24 cellular contexts compared by ENCODE assay signal in the genomic region with DNA sequence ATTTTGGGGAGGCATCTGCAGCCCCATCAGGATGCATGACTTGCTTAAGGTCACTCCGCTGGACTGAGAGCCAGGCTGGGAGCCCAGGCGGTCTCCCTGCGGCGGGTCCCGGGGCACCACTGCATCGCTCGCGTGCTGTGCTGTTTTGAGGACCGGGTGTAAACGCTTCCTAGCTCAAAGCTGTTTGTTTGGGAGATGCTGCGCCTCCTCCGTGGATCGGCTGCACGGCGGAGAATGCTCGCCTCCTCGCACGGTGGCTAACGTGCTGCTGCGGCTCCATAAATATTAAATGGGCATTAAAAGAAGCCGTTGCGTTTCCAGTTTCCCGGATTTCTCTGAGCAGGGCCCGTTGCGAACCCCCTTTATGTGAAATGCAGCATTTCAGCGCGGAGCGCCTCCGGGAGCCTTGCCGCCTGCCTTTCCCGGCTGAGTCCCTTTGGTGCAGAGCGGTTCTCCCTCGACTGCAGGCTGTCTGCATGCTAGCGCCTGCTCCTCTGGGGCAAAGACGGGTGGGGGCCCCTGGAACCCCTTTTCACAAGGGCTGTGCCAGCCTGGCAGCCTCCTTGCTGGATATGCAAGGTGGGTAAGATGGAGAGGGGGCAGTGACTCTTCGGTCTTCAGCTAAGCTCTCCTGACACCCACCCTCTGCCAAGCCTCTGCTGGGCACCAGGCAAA. TPM values are rescaled to one million over a fixed set of nuclear protein-coding genes. Genes with fewer than 3 reads are reported as not detected.
"Had no signal": no experiment of that assay in that cellular context is flagged by ENCODE, and none has a peak within 500 bp of the region (broad histone marks: within the 10 kb centered on the region; RNA-seq: fewer than 3 reads in every experiment).

No MANE protein-coding gene starts in this region.

- H3K4me2 ChIP-seq: hepatocyte had no signal

- H3K4me1 ChIP-seq: esophagus squamous epithelium, parathyroid adenoma, right lobe of liver had no signal

- H3K4me3 Mint-ChIP-seq: effector memory CD8-positive, alpha-beta T cell; nephron; stimulated activated effector memory CD8-positive, alpha-beta T cell treated with anti-CD3 and anti-CD28 coated beads, Interleukin-12 subunit alpha, Interleukin-12 subunit beta, amount 100 ng/mL, for 72 hours; stimulated activated naive CD8-positive, alpha-beta T cell treated with anti-CD3 and anti-CD28 coated beads, Interleukin-15, Interleukin-2, amounts not matched to agents 100 ng/mL and 50 ng/mL, for 24 hours; type B pancreatic cell had no signal

- ATAC-seq: effector memory CD8-positive, alpha-beta T cell; gastroesophageal sphincter; left lobe of liver; right lobe of liver; stimulated activated effector memory CD8-positive, alpha-beta T cell treated with anti-CD3 and anti-CD28 coated beads, Interleukin-12 subunit alpha, Interleukin-12 subunit beta, amount 100 ng/mL, for 72 hours had no signal

- DNase-seq: central memory CD4-positive, alpha-beta T cell; effector memory CD8-positive, alpha-beta T cell; esophagus squamous epithelium; foreskin fibroblast; mesendoderm; naive B cell; stimulated activated CD4-positive, alpha-beta T cell treated with anti-CD3 and anti-CD28 coated beads, Interleukin-4, amount 100 ng/mL, for 1 hour; stimulated activated CD8-positive, alpha-beta memory T cell treated with anti-CD3 and anti-CD28 coated beads, Interleukin-4, amount 100 ng/mL, for 48 hours had no signal

- H3K9ac ChIP-seq: parathyroid adenoma had no signal

- H3K27ac ChIP-seq: esophagus squamous epithelium, gastroesophageal sphincter, hepatocyte, parathyroid adenoma, prostate gland, right lobe of liver had no signal

- H3K9me3 Mint-ChIP-seq: effector memory CD8-positive, alpha-beta T cell; naive B cell; nephron; stimulated activated effector memory CD8-positive, alpha-beta T cell treated with anti-CD3 and anti-CD28 coated beads, Interleukin-12 subunit alpha, Interleukin-12 subunit beta, amount 100 ng/mL, for 72 hours; stimulated activated naive CD8-positive, alpha-beta T cell treated with anti-CD3 and anti-CD28 coated beads, Interleukin-15, Interleukin-2, amounts not matched to agents 100 ng/mL and 50 ng/mL, for 24 hours; type B pancreatic cell had no signal

- H2AFZ ChIP-seq: hepatocyte, parathyroid adenoma had no signal

- H3K4me1 Mint-ChIP-seq: naive B cell; stimulated activated effector memory CD8-positive, alpha-beta T cell treated with anti-CD3 and anti-CD28 coated beads, Interleukin-12 subunit alpha, Interleukin-12 subunit beta, amount 100 ng/mL, for 72 hours had no signal

- H3K27me3 ChIP-seq: right lobe of liver had no signal

- H3K36me3 ChIP-seq: esophagus squamous epithelium, gastroesophageal sphincter, prostate gland, right lobe of liver had no signal

- FAIRE-seq: urothelium cell line had no signal

- H3K27ac Mint-ChIP-seq: effector memory CD8-positive, alpha-beta T cell; nephron; stimulated activated effector memory CD8-positive, alpha-beta T cell treated with anti-CD3 and anti-CD28 coated beads, Interleukin-12 subunit alpha, Interleukin-12 subunit beta, amount 100 ng/mL, for 72 hours; stimulated activated naive CD8-positive, alpha-beta T cell treated with anti-CD3 and anti-CD28 coated beads, Interleukin-15, Interleukin-2, amounts not matched to agents 100 ng/mL and 50 ng/mL, for 24 hours; type B pancreatic cell had no signal

- H3K36me3 Mint-ChIP-seq: naive B cell; stimulated activated effector memory CD8-positive, alpha-beta T cell treated with anti-CD3 and anti-CD28 coated beads, Interleukin-12 subunit alpha, Interleukin-12 subunit beta, amount 100 ng/mL, for 72 hours; type B pancreatic cell had no signal

- H3K79me2 ChIP-seq: hepatocyte, parathyroid adenoma had no signal

- H3K4me3 ChIP-seq: esophagus squamous epithelium, gastroesophageal sphincter, hepatocyte, prostate gland, right lobe of liver had no signal

- H3K9me3 ChIP-seq: esophagus squamous epithelium, gastroesophageal sphincter, prostate gland, right lobe of liver had no signal

RNA-seq across cellular contexts. Expression of a gene that starts 9.3 kb away (rescaled TPM):
- total RNA-seq: epithelial cell of proximal tubule, esophagus squamous epithelium, kidney epithelial cell, omental fat pad, renal cortical epithelial cell, subcutaneous adipose tissue had no signal
